Comparison of ENCODE assay signal across 1 cellular context in genomic region chr12:49538740-49539403, GRCh38.
TF ChIP-seq lines count a peak whose summit lies in the region.

TSS of gene KCNH3 (plus strand) at chr12:49539030. CDS start at chr12:49539417, 387 bp downstream.

TF ChIP-seq in HepG2, 621 proteins besides CTCF, POLR2A, EP300 and RAD21 (continued from another document):
- TF ChIP-seq ZFP91 (CRISPR knock-in tag; IDR thresholded peaks at IDR 0.05; ENCODE audit: borderline replicate concordance) (peak; percentile 99), ZBTB46 (CRISPR knock-in tag; IDR thresholded peaks at IDR 0.05; ENCODE audit: borderline replicate concordance) (no peak), RFX3 (CRISPR knock-in tag; IDR thresholded peaks at IDR 0.05) (peak; percentile 63), ARID4A (CRISPR knock-in tag; IDR thresholded peaks at IDR 0.05; ENCODE audit: borderline replicate concordance) (0 out of 2 replicates have a peak, but pooled peaks have one; percentile 20), IRF2 (CRISPR knock-in tag; IDR thresholded peaks at IDR 0.05) (no peak), ZNF616 (CRISPR knock-in tag; IDR thresholded peaks at IDR 0.05; ENCODE audit: low read depth) (no peak), FOSL2 (CRISPR knock-in tag; IDR thresholded peaks at IDR 0.05) (no peak), SIN3A (IDR thresholded peaks at IDR 0.05; ENCODE audit: borderline replicate concordance, low read depth, low read length) (peak; percentile 28; the same call in 1 of the 2 replicates), ZFAT (CRISPR knock-in tag; conservative IDR thresholded peaks at IDR 0.05) (no peak), ZNF343 (CRISPR knock-in tag; IDR thresholded peaks at IDR 0.05) (0 out of 2 replicates have a peak, but pooled peaks have one; percentile 40), ZNF777 (CRISPR knock-in tag; IDR thresholded peaks at IDR 0.05) (peak; percentile 80), MAX (IDR thresholded peaks at IDR 0.05) (no peak)
- TF ChIP-seq, protein P1, sequence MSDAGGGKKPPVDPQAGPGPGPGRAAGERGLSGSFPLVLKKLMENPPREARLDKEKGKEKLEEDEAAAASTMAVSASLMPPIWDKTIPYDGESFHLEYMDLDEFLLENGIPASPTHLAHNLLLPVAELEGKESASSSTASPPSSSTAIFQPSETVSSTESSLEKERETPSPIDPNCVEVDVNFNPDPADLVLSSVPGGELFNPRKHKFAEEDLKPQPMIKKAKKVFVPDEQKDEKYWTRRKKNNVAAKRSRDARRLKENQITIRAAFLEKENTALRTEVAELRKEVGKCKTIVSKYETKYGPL (CRISPR knock-in tag; IDR thresholded peaks at IDR 0.05), result no peak
TF ChIP-seq in HepG2: peak in this region for 6.
